In genomic region chr20:10861086-10861485, GRCh38 we compare ENCODE assay signal across 13 cellular contexts.
DNase-seq lines count a peak whose midpoint lies in the region; ATAC-seq, FAIRE-seq and TF ChIP-seq lines count a peak whose summit lies in the region.
"Had no signal": no experiment of that assay in that cellular context is flagged by ENCODE, and none has a peak within 500 bp of the region (broad histone marks: within the 10 kb centered on the region; RNA-seq: fewer than 3 reads in every experiment).

No MANE protein-coding gene starts in this region.

- WGBS in A549 (ENCODE audit: missing lambda C conversion rate): 27% methylated on average over 2 of the region's 2 CpGs
- no CpG with 5 or more reads among the region's 2 CpGs for WGBS in IMR-90 (ENCODE audit: extremely low coverage in 2 of 2, insufficient read length in 1 of 2), 2 experiments

- no peak for FAIRE-seq in A549 (lab: Jason Lieb, UNC)
- FAIRE-seq: GM18507 had no signal

- H3K18ac ChIP-seq in IMR-90 (ENCODE audit: low read depth, low read length): no peak overlapping the region

- no peak overlapping the region; the same call in 1 of the 2 replicates for H4K91ac ChIP-seq in IMR-90 (ENCODE audit: insufficient read depth, low read depth, low read length)

- POLR2A ChIA-PET in A549 (lab: Yijun Ruan, JAX) (no interaction called here), IMR-90 (lab: Charles Lee; ENCODE audit: unreplicated experiment) (no interaction called here)

- no peaks in the 10 kb centered on the region for H3K79me2 ChIP-seq in GM23338 (replicated peaks; ENCODE audit: insufficient read depth)

- no peak overlapping the region for H2AK5ac ChIP-seq in IMR-90 (ENCODE audit: low read depth, low read length)

- H4K5ac ChIP-seq in IMR-90 (ENCODE audit: low read depth, low read length): no peak overlapping the region

- TF ChIP-seq POLR2A in A549 (IDR thresholded peaks at IDR 0.05; ENCODE audit: low read length) (no peak), IMR-90 (IDR thresholded peaks at IDR 0.05; ENCODE audit: low read depth, low read length) (no peak)

- dilution Hi-C loops in IMR-90 (cut with HindIII; ENCODE audit: low sequenced_read_pairs, unreplicated experiment): no loop called here

- BruUV-seq in IMR-90 (replicated peaks; lab: Mats Ljungman, UMichigan): no TSS peak

- H3K36me3 ChIP-seq in IMR-90 (ENCODE audit: control insufficient read depth, insufficient read depth, low read length): no peaks in the 10 kb centered on the region
- H3K36me3 ChIP-seq in GM23338 (ENCODE audit: insufficient read depth): no peaks in the 10 kb centered on the region
- H3K36me3 ChIP-seq: sigmoid colon had no signal

- in situ Hi-C loops in IMR-90 (cut with MboI; ENCODE audit: low sequenced_read_pairs): no loop called here

- H3K9ac ChIP-seq in IMR-90 (ENCODE audit: low read depth, low read length): no peak overlapping the region

- H4K20me1 ChIP-seq in IMR-90 (ENCODE audit: insufficient read depth, low read length) (no peaks in the 10 kb centered on the region), GM23338 (replicated peaks; ENCODE audit: insufficient read depth) (no peaks in the 10 kb centered on the region)

- ATAC-seq in A549: no peak
- 0 out of 2 replicates have a peak, but pooled peaks have one; percentile 33 for ATAC-seq in IMR-90 (ENCODE audit: low read depth)
- peak; percentile 22; the same call in 1 of the 3 replicates for ATAC-seq in SK-N-SH treated with all-trans-retinoic acid at 6 μM for 48 hours
- ATAC-seq in GM23338: no peak
- ATAC-seq: WTC11 had no signal

- H3K56ac ChIP-seq in IMR-90 (ENCODE audit: extremely low read depth, insufficient read depth, low read length): no peak overlapping the region

- no peak overlapping the region for H3K27ac Mint-ChIP-seq in GM23338
- H3K27ac Mint-ChIP-seq: naive B cell, WTC11 had no signal

- no peaks in the 10 kb centered on the region; the same call in 1 of the 2 replicates for H3K27me3 ChIP-seq in IMR-90 (ENCODE audit: control insufficient read depth, insufficient read depth, low read length)
- H3K27me3 ChIP-seq in GM23338 (ENCODE audit: insufficient read depth): no peaks in the 10 kb centered on the region
- H3K27me3 ChIP-seq: sigmoid colon had no signal

- H3K4me3 ChIP-seq in A549 (no peak overlapping the region), IMR-90 (ENCODE audit: insufficient read depth, low read depth, low read length) (no peak overlapping the region), fibroblast of mammary gland (ENCODE audit: control insufficient read depth, low read depth, low read length) (no peak overlapping the region), GM23338 (no peak overlapping the region)
- H3K4me3 ChIP-seq: sigmoid colon had no signal

- H3K14ac ChIP-seq in IMR-90 (replicated peaks; ENCODE audit: low read depth, low read length): no peak overlapping the region

- DNase-seq in A549 (ENCODE audit: low read depth in 1 of 2, low spot score in 1 of 2) (peak in 1 of 2 experiments; percentile 36), IMR-90 (peak; percentile 83), fibroblast of mammary gland (ENCODE audit: low read depth) (peak; percentile 61), GM23338 (ENCODE audit: low spot score) (no peak), NCI-H1105 (lab: John Stamatoyannopoulos, UW) (no peak), NCI-H1048 (lab: John Stamatoyannopoulos, UW) (no peak), SK-N-DZ (ENCODE audit: low spot score) (no peak)
- DNase-seq: DND-41, naive B cell, sigmoid colon had no signal

- no peak overlapping the region for H3K4ac ChIP-seq in IMR-90 (ENCODE audit: low read depth, low read length)

- H3K27ac ChIP-seq in A549: peak overlapping the region; percentile 82 to 89
- no peak overlapping the region for H3K27ac ChIP-seq in IMR-90 (ENCODE audit: insufficient read depth, low read length)
- H3K27ac ChIP-seq in GM23338 (ENCODE audit: low read depth): no peak overlapping the region
- H3K27ac ChIP-seq: sigmoid colon had no signal

- CTCF ChIA-PET in A549 (lab: Yijun Ruan, JAX) (interaction anchor here (0.8 kb wide), 1 partner anchor 343 kb away, joined by 3 read pairs; no protein-coding TSS in a partner anchor), IMR-90 (lab: Yijun Ruan, JAX) (no interaction called here)

- no peaks in the 10 kb centered on the region for H3K9me3 Mint-ChIP-seq in GM23338

- H3K4me1 ChIP-seq in A549 (peaks cover 78% of the 10 kb centered on the region), IMR-90 (ENCODE audit: control insufficient read depth, insufficient read depth, low read length) (peaks cover 15% of the 10 kb centered on the region), GM23338 (ENCODE audit: insufficient read depth) (peaks cover 9% of the 10 kb centered on the region; the same call in 1 of the 2 replicates)

- H3K4me3 Mint-ChIP-seq in GM23338: no peak overlapping the region
- H3K4me3 Mint-ChIP-seq: naive B cell, WTC11 had no signal

- TF ChIP-seq CTCF in A549 (IDR thresholded peaks at IDR 0.05): no peak
- no peak for TF ChIP-seq CTCF in IMR-90 (conservative IDR thresholded peaks at IDR 0.05; ENCODE audit: low read depth, low read length)
- no peak for TF ChIP-seq CTCF in fibroblast of mammary gland (conservative IDR thresholded peaks at IDR 0.05; ENCODE audit: control insufficient read depth, insufficient read depth, low read depth, low read length)
- TF ChIP-seq CTCF in GM23338 (conservative IDR thresholded peaks at IDR 0.05; ENCODE audit: low read depth in 2 of 2): no peak

- H3K9me2 ChIP-seq in GM23338 (ENCODE audit: insufficient read depth): 0 out of 2 replicates have a peak, but pooled peaks cover 9% of the 10 kb centered on the region

- peaks cover 4% of the 10 kb centered on the region; the same call in 2 of the 3 replicates for H3K4me1 Mint-ChIP-seq in GM23338
- H3K4me1 Mint-ChIP-seq: naive B cell had no signal

- no peaks in the 10 kb centered on the region for H3K9me3 ChIP-seq in A549
- no peaks in the 10 kb centered on the region for H3K9me3 ChIP-seq in IMR-90 (ENCODE audit: control insufficient read depth, insufficient read depth, low read length)
- H3K9me3 ChIP-seq: sigmoid colon had no signal

- no peak overlapping the region for H3K23ac ChIP-seq in IMR-90 (ENCODE audit: low read depth, low read length)

- TF ChIP-seq RAD21 in A549 (conservative IDR thresholded peaks at IDR 0.05 in 1 of 2, IDR thresholded peaks at IDR 0.05 in 1 of 2) (no peak), IMR-90 (IDR thresholded peaks at IDR 0.05; ENCODE audit: low read length) (no peak)

- H3F3A ChIP-seq in GM23338 (replicated peaks; ENCODE audit: low read depth): no peaks in the 10 kb centered on the region

- no peak overlapping the region for H2BK5ac ChIP-seq in IMR-90 (ENCODE audit: low read depth, low read length, poor library complexity, severe bottlenecking)

- no peaks in the 10 kb centered on the region for H3K36me3 Mint-ChIP-seq in GM23338 (ENCODE audit: low read depth)
- H3K36me3 Mint-ChIP-seq: naive B cell, WTC11 had no signal

- no peak overlapping the region for H2BK20ac ChIP-seq in IMR-90 (ENCODE audit: low read depth, low read length)

- H2AFZ ChIP-seq in IMR-90 (replicated peaks; ENCODE audit: low read length, poor library complexity) (no peak overlapping the region), GM23338 (no peak overlapping the region)

- peaks cover 19% of the 10 kb centered on the region for H3K9me1 ChIP-seq in IMR-90 (ENCODE audit: insufficient read depth, low read length)

- no peak overlapping the region; the same call in 2 of the 3 replicates for H2BK15ac ChIP-seq in IMR-90 (ENCODE audit: low read depth, low read length)

- intact Hi-C loops in IMR-90 (cut with micrococcal nuclease): loop anchor here (5.0 to 10.0 kb wide), 2 partner anchors 189 to 306 kb away; partner anchors contain the start of gene JAG1

- H3K4me2 ChIP-seq in A549: peak overlapping the region; percentile 65
- no peak overlapping the region for H3K4me2 ChIP-seq in IMR-90 (ENCODE audit: low read depth, low read length)
- H3K4me2 ChIP-seq in GM23338: no peak overlapping the region

- H4K8ac ChIP-seq in IMR-90 (ENCODE audit: low read depth in 2 of 2, low read length in 2 of 2): no peak overlapping the region

- TF ChIP-seq EP300 in A549 (IDR thresholded peaks at IDR 0.05): no peak

- no peaks in the 10 kb centered on the region for H3K79me1 ChIP-seq in IMR-90 (ENCODE audit: low read depth in 1 of 2, low read length in 2 of 2)

- no peak overlapping the region for H2AK9ac ChIP-seq in IMR-90 (replicated peaks; ENCODE audit: low read depth, low read length, poor library complexity)

- H2BK120ac ChIP-seq in IMR-90 (ENCODE audit: low read depth, low read length): no peak overlapping the region

- no peaks in the 10 kb centered on the region for H3K27me3 Mint-ChIP-seq in GM23338 (ENCODE audit: insufficient read depth, low read depth, poor library complexity)

TF ChIP-seq in A549, 52 proteins besides CTCF, POLR2A, EP300 and RAD21 (continues in another document):
- TF ChIP-seq HES2 (IDR thresholded peaks at IDR 0.05) (0 out of 2 replicates have a peak, but pooled peaks have one; percentile 25), CBX8 (IDR thresholded peaks at IDR 0.05) (no peak), JUNB (IDR thresholded peaks at IDR 0.05) (no peak)

TF ChIP-seq in IMR-90, 13 proteins besides CTCF, POLR2A, EP300 and RAD21 (continues in another document):
- peak; percentile 82 for TF ChIP-seq CEBPB (IDR thresholded peaks at IDR 0.05; ENCODE audit: low read depth, low read length)

TF ChIP-seq in SK-N-SH treated with all-trans-retinoic acid at 6 μM for 48 hours, 23 proteins besides CTCF, POLR2A, EP300 and RAD21 (continues in another document):
- TF ChIP-seq ISL1 (CRISPR knock-in tag; IDR thresholded peaks at IDR 0.05) (no peak), TOX (CRISPR knock-in tag; IDR thresholded peaks at IDR 0.05; ENCODE audit: borderline replicate concordance) (no peak), PPARA (CRISPR knock-in tag; IDR thresholded peaks at IDR 0.05; ENCODE audit: borderline replicate concordance) (no peak), TCF4 (CRISPR knock-in tag; IDR thresholded peaks at IDR 0.05; ENCODE audit: borderline replicate concordance) (no peak), OSR1 (CRISPR knock-in tag; IDR thresholded peaks at IDR 0.05) (no peak), ZNF70 (CRISPR knock-in tag; IDR thresholded peaks at IDR 0.05) (no peak), CSDC2 (CRISPR knock-in tag; IDR thresholded peaks at IDR 0.05) (no peak)

TF ChIP-seq in GM23338, 12 proteins besides CTCF, POLR2A, EP300 and RAD21:
- TF ChIP-seq EZH2 (IDR thresholded peaks at IDR 0.05; ENCODE audit: low read depth, unreplicated experiment) (no peak), ZNF114 (CRISPR knock-in tag; IDR thresholded peaks at IDR 0.05) (no peak), NANOG (IDR thresholded peaks at IDR 0.05; ENCODE audit: borderline replicate concordance) (no peak), EZH2phosphoT487 (IDR thresholded peaks at IDR 0.05; ENCODE audit: unreplicated experiment) (no peak), JUNB (IDR thresholded peaks at IDR 0.05; ENCODE audit: unreplicated experiment) (no peak), POLR2AphosphoS5 (IDR thresholded peaks at IDR 0.05; ENCODE audit: low read depth) (no peak)
TF ChIP-seq in GM23338: peak in this region for 0.

Comparison
In these comparisons a context has a peak if more than half of its experiments do, and no peak if none do; other contexts are left out.
1. ATAC-seq: peak in IMR-90 (single experiment) and SK-N-SH treated with all-trans-retinoic acid at 6 μM for 48 hours (single experiment); none in A549 (0 of 2) and GM23338 (single experiment).
2. DNase-seq: peak in IMR-90 (single experiment) and fibroblast of mammary gland (single experiment); none in GM23338 (single experiment), NCI-H1105 (single experiment), NCI-H1048 (single experiment) and SK-N-DZ (single experiment).
3. H3K27ac ChIP-seq: peak in A549 (2 of 2); none in IMR-90 (single experiment) and GM23338 (single experiment).